Comparison of ENCODE assay signal across 25 cellular contexts in the genomic region with DNA sequence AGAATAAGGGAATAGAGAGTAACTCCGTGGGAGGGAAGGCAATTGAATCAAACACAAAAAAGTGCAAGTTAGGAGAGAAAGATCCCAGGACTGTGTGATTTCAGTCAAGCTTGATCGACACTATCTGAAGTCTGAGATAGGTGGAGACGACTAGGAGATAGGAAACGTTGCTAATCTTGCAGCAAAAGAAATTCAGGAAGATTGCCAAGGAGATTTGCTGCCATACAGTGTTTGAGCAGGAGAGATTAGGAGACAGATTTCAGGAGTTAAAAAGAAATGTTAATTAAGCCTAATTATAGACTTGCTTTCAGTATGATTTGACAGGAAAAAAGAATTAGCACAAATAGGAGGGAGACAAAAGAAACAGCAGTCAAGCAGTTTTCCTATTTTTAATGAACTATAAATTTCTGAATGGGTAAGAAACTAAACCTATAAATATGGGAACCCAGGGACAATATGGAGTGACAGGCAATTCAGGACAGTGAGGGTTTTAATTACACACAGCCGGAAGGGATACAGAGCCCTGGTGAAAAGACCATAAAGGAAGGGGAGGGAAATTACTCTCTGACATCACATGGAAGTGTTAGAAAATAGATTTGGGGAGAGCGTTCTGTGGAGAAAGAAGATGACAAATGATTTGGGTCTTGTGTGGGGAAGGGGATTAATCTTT.
"Had no signal": no experiment of that assay in that cellular context is flagged by ENCODE, and none has a peak within 500 bp of the region (broad histone marks: within the 10 kb centered on the region; RNA-seq: fewer than 3 reads in every experiment).

No MANE protein-coding gene starts in this region.

- H3K27ac Mint-ChIP-seq: activated B cell treated with CpG ODN at 0.5 μM for 24 hours; activated CD4-positive, alpha-beta memory T cell treated with anti-CD3 and anti-CD28 coated beads, Interleukin-2, amount 10 ng/mL, durations not matched to agents 7 days and 5 days; activated CD8-positive, alpha-beta memory T cell treated with anti-CD3 and anti-CD28 coated beads, Interleukin-2, amount 10 ng/mL, durations not matched to agents 7 days and 5 days; activated naive CD8-positive, alpha-beta T cell treated with anti-CD3 and anti-CD28 coated beads, Interleukin-2, amount 50 U/mL, for 24 hours; activated T-helper 17 cell treated with anti-CD3 and anti-CD28 coated beads, Interleukin-2, amount 50 U/mL, for 72 hours; stimulated activated naive CD8-positive, alpha-beta T cell treated with anti-CD3 and anti-CD28 coated beads, Interleukin-15, Interleukin-2, amounts not matched to agents 100 ng/mL and 50 ng/mL, for 24 hours had no signal

- H3K36me3 ChIP-seq: brain microvascular endothelial cell, colonic mucosa, left ventricle myocardium inferior, ovary, right lobe of liver, suprapubic skin, vagina had no signal

- H3K36me3 Mint-ChIP-seq: activated CD8-positive, alpha-beta memory T cell treated with anti-CD3 and anti-CD28 coated beads, Interleukin-2, amount 10 ng/mL, durations not matched to agents 7 days and 5 days; naive B cell had no signal

- H3K27me3 ChIP-seq: brain microvascular endothelial cell, colonic mucosa, ovary, right lobe of liver, vagina had no signal

- ATAC-seq: activated CD8-positive, alpha-beta memory T cell treated with anti-CD3 and anti-CD28 coated beads, Interleukin-2, amount 10 ng/mL, durations not matched to agents 7 days and 5 days; activated naive CD8-positive, alpha-beta T cell treated with anti-CD3 and anti-CD28 coated beads, Interleukin-2, amount 50 U/mL, for 24 hours; activated T-helper 17 cell treated with anti-CD3 and anti-CD28 coated beads, Interleukin-2, amount 50 U/mL, for 72 hours; mucosa of descending colon; right lobe of liver had no signal

- H3K4me3 Mint-ChIP-seq: activated B cell treated with CpG ODN at 0.5 μM for 24 hours; activated CD4-positive, alpha-beta memory T cell treated with anti-CD3 and anti-CD28 coated beads, Interleukin-2, amount 10 ng/mL, durations not matched to agents 7 days and 5 days; activated CD8-positive, alpha-beta memory T cell treated with anti-CD3 and anti-CD28 coated beads, Interleukin-2, amount 10 ng/mL, durations not matched to agents 7 days and 5 days; activated naive CD8-positive, alpha-beta T cell treated with anti-CD3 and anti-CD28 coated beads, Interleukin-2, amount 50 U/mL, for 24 hours; activated T-helper 17 cell treated with anti-CD3 and anti-CD28 coated beads, Interleukin-2, amount 50 U/mL, for 72 hours; central memory CD8-positive, alpha-beta T cell; naive B cell; stimulated activated naive CD8-positive, alpha-beta T cell treated with anti-CD3 and anti-CD28 coated beads, Interleukin-15, Interleukin-2, amounts not matched to agents 100 ng/mL and 50 ng/mL, for 24 hours had no signal

- H3K4me1 ChIP-seq: colonic mucosa, left ventricle myocardium inferior, right lobe of liver, vagina had no signal

- H3K4me1 Mint-ChIP-seq: activated B cell treated with CpG ODN at 0.5 μM for 24 hours; activated CD4-positive, alpha-beta memory T cell treated with anti-CD3 and anti-CD28 coated beads, Interleukin-2, amount 10 ng/mL, durations not matched to agents 7 days and 5 days; activated CD8-positive, alpha-beta memory T cell treated with anti-CD3 and anti-CD28 coated beads, Interleukin-2, amount 10 ng/mL, durations not matched to agents 7 days and 5 days; activated naive CD8-positive, alpha-beta T cell treated with anti-CD3 and anti-CD28 coated beads, Interleukin-2, amount 50 U/mL, for 24 hours; activated T-helper 17 cell treated with anti-CD3 and anti-CD28 coated beads, Interleukin-2, amount 50 U/mL, for 72 hours; central memory CD8-positive, alpha-beta T cell; naive B cell had no signal

- DNase-seq: activated B cell treated with CpG ODN at 0.5 μM for 24 hours; activated CD4-positive, alpha-beta memory T cell treated with anti-CD3 and anti-CD28 coated beads, Interleukin-2, amount 10 ng/mL, durations not matched to agents 7 days and 5 days; activated CD4-positive, alpha-beta T cell treated with anti-CD3 and anti-CD28 coated beads for 4 hours; activated CD8-positive, alpha-beta memory T cell treated with anti-CD3 and anti-CD28 coated beads, Interleukin-2, amount 10 ng/mL, durations not matched to agents 7 days and 5 days; activated naive CD4-positive, alpha-beta T cell; activated naive CD8-positive, alpha-beta T cell treated with anti-CD3 and anti-CD28 coated beads, Interleukin-2, amount 50 U/mL, for 24 hours; anterior cingulate cortex; brain microvascular endothelial cell; colonic mucosa; erythroblast; kidney; left ventricle myocardium inferior; mucosa of descending colon; naive B cell; ovary; right lobe of liver; small intestine; stimulated activated CD4-positive, alpha-beta T cell treated with anti-CD3 and anti-CD28 coated beads, Interleukin-15, amount 100 ng/mL, for 24 hours; stimulated activated CD4-positive, alpha-beta T cell treated with anti-CD3 and anti-CD28 coated beads, Interleukin-2, amount 100 ng/mL, for 48 hours; trophoblast cell had no signal

- H3K9me3 Mint-ChIP-seq: activated B cell treated with CpG ODN at 0.5 μM for 24 hours; activated naive CD8-positive, alpha-beta T cell treated with anti-CD3 and anti-CD28 coated beads, Interleukin-2, amount 50 U/mL, for 24 hours; activated T-helper 17 cell treated with anti-CD3 and anti-CD28 coated beads, Interleukin-2, amount 50 U/mL, for 72 hours; central memory CD8-positive, alpha-beta T cell; stimulated activated naive CD8-positive, alpha-beta T cell treated with anti-CD3 and anti-CD28 coated beads, Interleukin-15, Interleukin-2, amounts not matched to agents 100 ng/mL and 50 ng/mL, for 24 hours had no signal

- H3K4me3 ChIP-seq: colonic mucosa, left ventricle myocardium inferior, mucosa of descending colon, ovary, right lobe of liver, suprapubic skin, vagina had no signal

- H3K9me3 ChIP-seq: colonic mucosa, mucosa of descending colon, right lobe of liver, suprapubic skin, vagina had no signal

- H3K27ac ChIP-seq: brain microvascular endothelial cell, colonic mucosa, left ventricle myocardium inferior, ovary, right lobe of liver, suprapubic skin, vagina had no signal
